Comparison of ENCODE assay signal across 8 cellular contexts in the genomic region with DNA sequence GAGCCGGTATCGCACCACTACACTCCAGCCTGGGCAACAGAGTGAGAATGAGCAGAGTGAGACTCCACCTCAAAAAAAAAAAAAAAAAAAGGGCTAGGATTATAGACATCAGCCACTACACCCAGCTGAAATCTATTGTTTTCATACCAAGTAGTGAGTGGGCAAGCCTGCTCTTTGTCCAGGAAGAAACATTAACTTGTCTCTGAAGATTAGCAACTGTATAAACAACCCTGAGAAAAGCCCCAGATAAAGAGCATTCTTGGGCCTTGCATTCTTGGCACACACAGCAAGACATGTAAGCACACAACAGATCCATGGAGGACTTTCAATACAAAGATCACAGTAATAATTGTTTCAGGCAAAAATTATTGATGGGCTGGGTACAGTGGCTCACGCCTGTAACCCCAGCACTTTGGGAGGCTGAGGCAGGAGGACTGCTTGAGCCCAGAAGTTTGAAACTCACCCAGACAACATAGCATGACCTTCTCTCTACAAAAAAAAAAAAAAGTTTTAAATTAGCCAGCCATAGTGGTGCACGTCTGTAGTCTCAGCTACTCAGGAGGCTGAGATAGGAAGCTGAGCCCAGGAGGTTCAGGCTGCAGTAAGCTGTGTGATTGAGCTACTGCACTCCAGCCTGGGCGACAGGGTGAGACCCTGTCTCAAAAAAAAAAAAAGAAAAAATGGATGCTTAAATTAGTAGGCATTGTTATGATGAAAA. TPM values are rescaled to one million over a fixed set of nuclear protein-coding genes. Genes with fewer than 3 reads are reported as not detected.
DNase-seq lines count a peak whose midpoint lies in the region; ATAC-seq and TF ChIP-seq lines count a peak whose summit lies in the region.
"Had no signal": no experiment of that assay in that cellular context is flagged by ENCODE, and none has a peak within 500 bp of the region (broad histone marks: within the 10 kb centered on the region; RNA-seq: fewer than 3 reads in every experiment).

No MANE protein-coding gene starts in this region.

- H3K9ac ChIP-seq in HUES48 (ENCODE audit: low read depth, low read length), result no peak overlapping the region

- peaks cover 10% of the 10 kb centered on the region; the same call in 1 of the 2 replicates for H3K36me3 ChIP-seq in HUES48 (ENCODE audit: control insufficient read depth, insufficient read depth, low read length)
- peaks cover 4% of the 10 kb centered on the region for H3K36me3 ChIP-seq in thoracic aorta

- ATAC-seq in thoracic aorta (ENCODE audit: insufficient number of reproducible peaks, low FRiP score, low read depth) (no peak), GM21528 (IDR thresholded peaks at IDR 0.05; ENCODE audit: low FRiP score, unreplicated experiment) (no peak)

- H3K4me3 ChIP-seq in HUES48 (ENCODE audit: low read depth, low read length) (no peak overlapping the region), thoracic aorta (no peak overlapping the region)

- H3K9me3 ChIP-seq in HUES48 (ENCODE audit: control insufficient read depth, insufficient read depth, low read length), result no peaks in the 10 kb centered on the region
- no peaks in the 10 kb centered on the region for H3K9me3 ChIP-seq in thoracic aorta

- no peak for TF ChIP-seq CTCF in thoracic aorta (IDR thresholded peaks at IDR 0.05)

- no peaks in the 10 kb centered on the region for H3K27me3 ChIP-seq in HUES48 (ENCODE audit: control insufficient read depth, insufficient read depth, low read length)
- H3K27me3 ChIP-seq in thoracic aorta (replicated peaks; ENCODE audit: insufficient read depth), result no peaks in the 10 kb centered on the region

- DNase-seq in brain pericyte (ENCODE audit: low read depth, low spot score) (peak; percentile 34), left kidney (ENCODE audit: low read depth, low spot score) (peak; percentile 57), thoracic aorta (ENCODE audit: low spot score) (no peak), amygdala (lab: John Stamatoyannopoulos, UW) (no peak)
- no peak for DNase-seq in activated CD4-positive, alpha-beta T cell treated with anti-CD3 and anti-CD28 coated beads, Interleukin-2, amount 50 U/mL, for 48 hours
- DNase-seq: stimulated activated CD4-positive, alpha-beta T cell treated with anti-CD3 and anti-CD28 coated beads, Interleukin-2, amount 100 ng/mL, for 24 hours had no signal

- H3K27ac ChIP-seq in HUES48 (ENCODE audit: low read depth, low read length) (peak overlapping the region; percentile 7), thoracic aorta (peak overlapping the region; percentile 58 to 59)

- 0 out of 2 replicates have a peak, but pooled peaks cover 2% of the 10 kb centered on the region for H3K4me1 ChIP-seq in HUES48 (ENCODE audit: control insufficient read depth, insufficient read depth, low read length)
- peaks cover 17 to 44% of the 10 kb centered on the region in 2 donors for H3K4me1 ChIP-seq in thoracic aorta (ENCODE audit: control insufficient read depth in 1 of 2, low read depth in 2 of 2)

RNA-seq across cellular contexts. Expression of a gene that starts 4.4 kb away (rescaled TPM):
- 1 to 10 TPM; 5.1 to 5.8 TPM for total RNA-seq in thoracic aorta

RNA-seq across cellular contexts. Expression of a gene that starts 4.7 kb away (rescaled TPM):
- 10 to 100 TPM; 41.8 to 96.9 TPM for total RNA-seq in thoracic aorta

RNA-seq across cellular contexts. Expression of a gene that starts 17.2 kb away (rescaled TPM):
- total RNA-seq in thoracic aorta, result 100 to 1,000 TPM; 102 to 151 TPM

RNA-seq across cellular contexts. Expression of a gene that starts 45.9 kb away (rescaled TPM):
- total RNA-seq in thoracic aorta, result 10 to 100 TPM in 1 of 2 donors, 1 to 10 TPM in 1; 6.0 to 10.9 TPM

RNA-seq across cellular contexts. Expression of a gene that starts 59.4 kb away (rescaled TPM):
- 100 to 1,000 TPM; 220 to 311 TPM for total RNA-seq in thoracic aorta

Comparison
In these comparisons a context has a peak if more than half of its experiments do, and no peak if none do; other contexts are left out.
1. DNase-seq: peak in brain pericyte (single experiment) and left kidney (single experiment); none in thoracic aorta (single experiment), amygdala (0 of 56) and activated CD4-positive, alpha-beta T cell treated with anti-CD3 and anti-CD28 coated beads, Interleukin-2, amount 50 U/mL, for 48 hours (0 of 2).